Comparison of ENCODE assay signal across 1 cellular context in genomic region chr1:45268310-45268709, GRCh38. TPM values are rescaled to one million over a fixed set of nuclear protein-coding genes. Genes with fewer than 3 reads are reported as not detected.
"Had no signal": no experiment of that assay in that cellular context is flagged by ENCODE, and none has a peak within 500 bp of the region (broad histone marks: within the 10 kb centered on the region; RNA-seq: fewer than 3 reads in every experiment).

No MANE protein-coding gene starts in this region.

RNA-seq across cellular contexts. Expression of gene HPDL, which starts 58.4 kb away (rescaled TPM):
- total RNA-seq: H4 had no signal
